Comparison of ENCODE assay signal across 1 cellular context in the genomic region with DNA sequence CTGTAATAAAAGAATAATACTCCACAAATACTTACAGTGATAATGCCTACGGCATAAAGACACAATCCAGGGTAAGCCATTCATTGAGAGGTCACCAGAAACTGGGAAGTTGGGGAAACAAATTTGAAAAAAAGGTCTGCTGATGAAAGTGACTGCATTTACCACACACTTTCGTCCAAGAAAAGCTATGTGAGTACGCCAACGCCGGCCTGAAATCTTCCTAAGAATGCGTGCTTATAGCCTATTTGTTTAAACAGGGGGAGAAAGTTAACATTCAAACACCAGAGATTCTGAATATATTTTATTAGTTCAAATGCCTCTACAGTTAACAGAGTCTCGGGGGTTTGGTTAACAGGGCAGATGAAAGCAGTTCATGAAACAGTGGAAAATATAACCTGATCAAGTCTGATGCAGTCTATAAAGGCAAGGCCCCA.
TF ChIP-seq lines count a peak whose summit lies in the region.

No MANE protein-coding gene starts in this region.

TF ChIP-seq in SK-N-SH, 30 proteins besides CTCF, POLR2A, EP300 and RAD21 (continued from another document):
- TF ChIP-seq RCOR1 (IDR thresholded peaks at IDR 0.05; ENCODE audit: low read length) = no peak
- TF ChIP-seq, protein P1, sequence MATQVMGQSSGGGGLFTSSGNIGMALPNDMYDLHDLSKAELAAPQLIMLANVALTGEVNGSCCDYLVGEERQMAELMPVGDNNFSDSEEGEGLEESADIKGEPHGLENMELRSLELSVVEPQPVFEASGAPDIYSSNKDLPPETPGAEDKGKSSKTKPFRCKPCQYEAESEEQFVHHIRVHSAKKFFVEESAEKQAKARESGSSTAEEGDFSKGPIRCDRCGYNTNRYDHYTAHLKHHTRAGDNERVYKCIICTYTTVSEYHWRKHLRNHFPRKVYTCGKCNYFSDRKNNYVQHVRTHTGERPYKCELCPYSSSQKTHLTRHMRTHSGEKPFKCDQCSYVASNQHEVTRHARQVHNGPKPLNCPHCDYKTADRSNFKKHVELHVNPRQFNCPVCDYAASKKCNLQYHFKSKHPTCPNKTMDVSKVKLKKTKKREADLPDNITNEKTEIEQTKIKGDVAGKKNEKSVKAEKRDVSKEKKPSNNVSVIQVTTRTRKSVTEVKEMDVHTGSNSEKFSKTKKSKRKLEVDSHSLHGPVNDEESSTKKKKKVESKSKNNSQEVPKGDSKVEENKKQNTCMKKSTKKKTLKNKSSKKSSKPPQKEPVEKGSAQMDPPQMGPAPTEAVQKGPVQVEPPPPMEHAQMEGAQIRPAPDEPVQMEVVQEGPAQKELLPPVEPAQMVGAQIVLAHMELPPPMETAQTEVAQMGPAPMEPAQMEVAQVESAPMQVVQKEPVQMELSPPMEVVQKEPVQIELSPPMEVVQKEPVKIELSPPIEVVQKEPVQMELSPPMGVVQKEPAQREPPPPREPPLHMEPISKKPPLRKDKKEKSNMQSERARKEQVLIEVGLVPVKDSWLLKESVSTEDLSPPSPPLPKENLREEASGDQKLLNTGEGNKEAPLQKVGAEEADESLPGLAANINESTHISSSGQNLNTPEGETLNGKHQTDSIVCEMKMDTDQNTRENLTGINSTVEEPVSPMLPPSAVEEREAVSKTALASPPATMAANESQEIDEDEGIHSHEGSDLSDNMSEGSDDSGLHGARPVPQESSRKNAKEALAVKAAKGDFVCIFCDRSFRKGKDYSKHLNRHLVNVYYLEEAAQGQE (IDR thresholded peaks at IDR 0.05; ENCODE audit: low read depth, low read length) = no peak
TF ChIP-seq in SK-N-SH: peak in this region for 0.
